In genomic region chr10:68902382-68902781, GRCh38 we compare ENCODE assay signal across 10 cellular contexts. TPM values are rescaled to one million over a fixed set of nuclear protein-coding genes. Genes with fewer than 3 reads are reported as not detected.
DNase-seq lines count a peak whose midpoint lies in the region; ATAC-seq and TF ChIP-seq lines count a peak whose summit lies in the region.
"Had no signal": no experiment of that assay in that cellular context is flagged by ENCODE, and none has a peak within 500 bp of the region (broad histone marks: within the 10 kb centered on the region; RNA-seq: fewer than 3 reads in every experiment).

No MANE protein-coding gene starts in this region.

- TF ChIP-seq CTCF in heart right ventricle (IDR thresholded peaks at IDR 0.05) (no peak), kidney epithelial cell (IDR thresholded peaks at IDR 0.05; ENCODE audit: insufficient read depth, low read length, poor library complexity, severe bottlenecking) (no peak), upper lobe of right lung (IDR thresholded peaks at IDR 0.05) (no peak)

- peak overlapping the region; percentile 74 for H3K27ac Mint-ChIP-seq in activated T-helper 2 cell treated with anti-CD3 and anti-CD28 coated beads, Interferon-gamma antibody, Interleukin-2, Interleukin-4, amounts not matched to agents 10 μg/mL and 5 μg/mL and 100 μg/mL, durations not matched to agents 14 hours and 24 hours and 36 hours

- H3K27me3 Mint-ChIP-seq in activated T-helper 2 cell treated with anti-CD3 and anti-CD28 coated beads, Interferon-gamma antibody, Interleukin-2, Interleukin-4, amounts not matched to agents 10 μg/mL and 5 μg/mL and 100 μg/mL, durations not matched to agents 14 hours and 24 hours and 36 hours (ENCODE audit: low read depth), result peaks cover 2% of the 10 kb centered on the region

- H3K36me3 ChIP-seq in heart right ventricle (peaks cover 0 to 22% (median 7%) of the 10 kb centered on the region in 9 donors), kidney epithelial cell (ENCODE audit: control insufficient read depth, insufficient read depth, low read length) (no peaks in the 10 kb centered on the region), upper lobe of right lung (peaks cover 8% of the 10 kb centered on the region)

- H3K4me1 ChIP-seq in heart right ventricle, result peaks cover 6 to 33% (median 23%) of the 10 kb centered on the region in 9 donors
- peaks cover 15% of the 10 kb centered on the region for H3K4me1 ChIP-seq in upper lobe of right lung

- H3K4me1 Mint-ChIP-seq in activated T-helper 2 cell treated with anti-CD3 and anti-CD28 coated beads, Interferon-gamma antibody, Interleukin-2, Interleukin-4, amounts not matched to agents 10 μg/mL and 5 μg/mL and 100 μg/mL, durations not matched to agents 14 hours and 24 hours and 36 hours (ENCODE audit: low read depth), result peaks cover 47% of the 10 kb centered on the region

- DNase-seq in heart right ventricle (no peak), Right ventricle myocardium superior (no peak), kidney epithelial cell (ENCODE audit: low read depth) (no peak), upper lobe of right lung (no peak), GM03348 (ENCODE audit: low spot score) (no peak)
- no peak for DNase-seq in activated T-helper 2 cell treated with anti-CD3 and anti-CD28 coated beads, Interferon-gamma antibody, Interleukin-2, Interleukin-4, amounts not matched to agents 10 μg/mL and 5 μg/mL and 100 μg/mL, durations not matched to agents 14 hours and 24 hours and 36 hours (ENCODE audit: low spot score)
- no peak for DNase-seq in activated CD4-positive, CD25-positive, alpha-beta regulatory T cell (lab: John Stamatoyannopoulos, UW)
- DNase-seq: activated CD4-positive, CD25-positive, alpha-beta regulatory T cell treated with anti-CD3 and anti-CD28 coated beads, Interleukin-2, amount 50 U/mL, for 72 hours; NCI-H1694 treated with DMSO at 0.1 percent for 48 hours had no signal

- H3K27me3 ChIP-seq in heart right ventricle (no peaks in the 10 kb centered on the region), kidney epithelial cell (ENCODE audit: control insufficient read depth, insufficient read depth, low read length) (no peaks in the 10 kb centered on the region), upper lobe of right lung (no peaks in the 10 kb centered on the region)

- H3K9me3 Mint-ChIP-seq in activated T-helper 2 cell treated with anti-CD3 and anti-CD28 coated beads, Interferon-gamma antibody, Interleukin-2, Interleukin-4, amounts not matched to agents 10 μg/mL and 5 μg/mL and 100 μg/mL, durations not matched to agents 14 hours and 24 hours and 36 hours, result no peaks in the 10 kb centered on the region

- peak overlapping the region in 7 of 10 donors; percentile 72 to 89 (median 82) for H3K4me3 ChIP-seq in heart right ventricle
- H3K4me3 ChIP-seq in kidney epithelial cell (ENCODE audit: low read depth, low read length), result peak overlapping the region; percentile 98
- H3K4me3 ChIP-seq in upper lobe of right lung, result peak overlapping the region; percentile 98

- peak overlapping the region; percentile 92 for H3K4me3 Mint-ChIP-seq in activated T-helper 2 cell treated with anti-CD3 and anti-CD28 coated beads, Interferon-gamma antibody, Interleukin-2, Interleukin-4, amounts not matched to agents 10 μg/mL and 5 μg/mL and 100 μg/mL, durations not matched to agents 14 hours and 24 hours and 36 hours (ENCODE audit: low read depth)

- H3K27ac ChIP-seq in heart right ventricle, result peak overlapping the region in 1 of 10 donors; percentile 100
- no peak overlapping the region for H3K27ac ChIP-seq in upper lobe of right lung

- intact Hi-C loops in heart right ventricle (cut with DNase I) (no loop called here), Right ventricle myocardium superior (cut with DNase I) (no loop called here), upper lobe of right lung (cut with DNase I) (no loop called here)
- intact Hi-C loops in activated T-helper 2 cell treated with anti-CD3 and anti-CD28 coated beads, Interferon-gamma antibody, Interleukin-2, Interleukin-4, amounts not matched to agents 10 μg/mL and 5 μg/mL and 100 μg/mL, durations not matched to agents 14 hours and 24 hours and 36 hours (cut with micrococcal nuclease), result loop anchor here (5.0 to 10.0 kb wide), 5 partner anchors 110 to 498 kb away; partner anchors contain the start of genes DNA2, RUFY2 and SRGN

- H3K36me3 Mint-ChIP-seq in activated T-helper 2 cell treated with anti-CD3 and anti-CD28 coated beads, Interferon-gamma antibody, Interleukin-2, Interleukin-4, amounts not matched to agents 10 μg/mL and 5 μg/mL and 100 μg/mL, durations not matched to agents 14 hours and 24 hours and 36 hours (ENCODE audit: low read depth), result peaks cover 47% of the 10 kb centered on the region

- whole genome bisulfite sequencing in heart right ventricle, 2 donors, result 65 to 77% methylated on average over 5 of the region's 5 CpGs

- no peaks in the 10 kb centered on the region for H3K9me3 ChIP-seq in heart right ventricle
- H3K9me3 ChIP-seq in upper lobe of right lung, result no peaks in the 10 kb centered on the region

- ATAC-seq in heart right ventricle, result no peak
- ATAC-seq in Right ventricle myocardium superior (ENCODE audit: poor library complexity), result no peak
- no peak for ATAC-seq in upper lobe of right lung
- ATAC-seq in HG02852 (IDR thresholded peaks at IDR 0.05; ENCODE audit: unreplicated experiment), result no peak

RNA-seq across cellular contexts. Expression of gene DDX50, which starts 1.3 kb away (rescaled TPM):
- total RNA-seq in heart right ventricle (10 to 100 TPM; 18.3 to 21.7 (median 20.4) TPM), Right ventricle myocardium superior (17.3 TPM), kidney epithelial cell (34.3 and 34.7 TPM in 2 replicates), upper lobe of right lung (26.1 TPM)
- 10 to 100 TPM in 1 of 2 donors, 1 to 10 TPM in 1; 7.2 to 15.8 TPM for polyA plus RNA-seq in heart right ventricle
- total RNA-seq in activated T-helper 2 cell treated with anti-CD3 and anti-CD28 coated beads, Interferon-gamma antibody, Interleukin-2, Interleukin-4, amounts not matched to agents 10 μg/mL and 5 μg/mL and 100 μg/mL, durations not matched to agents 14 hours and 24 hours and 36 hours, result 57.0 and 63.4 TPM in 2 replicates

RNA-seq across cellular contexts. Expression of gene DDX21, which starts 53.6 kb away (rescaled TPM):
- 10 to 100 TPM; 17.6 to 52.4 (median 25.5) TPM for total RNA-seq in heart right ventricle
- 10 to 100 TPM; 10.2 to 17.8 TPM for polyA plus RNA-seq in heart right ventricle
- 18.3 TPM for total RNA-seq in Right ventricle myocardium superior
- 205 and 210 TPM in 2 replicates for total RNA-seq in activated T-helper 2 cell treated with anti-CD3 and anti-CD28 coated beads, Interferon-gamma antibody, Interleukin-2, Interleukin-4, amounts not matched to agents 10 μg/mL and 5 μg/mL and 100 μg/mL, durations not matched to agents 14 hours and 24 hours and 36 hours
- 104 and 112 TPM in 2 replicates for total RNA-seq in kidney epithelial cell
- 56.0 TPM for total RNA-seq in upper lobe of right lung
